Comparison of ENCODE assay signal across 22 cellular contexts in genomic region chr3:152104847-152105415, GRCh38.
A peak's percentile ranks its signal among the peaks of the same experiment; 100 is the strongest.
DNase-seq lines count a peak whose midpoint lies in the region; ATAC-seq and TF ChIP-seq lines count a peak whose summit lies in the region.
"Had no signal": no experiment of that assay in that cellular context is flagged by ENCODE, and none has a peak within 500 bp of the region (broad histone marks: within the 10 kb centered on the region; RNA-seq: fewer than 3 reads in every experiment).

No MANE protein-coding gene starts in this region.

- no peak overlapping the region for H3K4me3 Mint-ChIP-seq in endodermal cell
- H3K4me3 Mint-ChIP-seq: activated CD8-positive, alpha-beta T cell treated with anti-CD3 and anti-CD28 coated beads for 36 hours; CD4-positive, alpha-beta memory T cell; naive thymus-derived CD4-positive, alpha-beta T cell; T-cell had no signal

- H3K4me1 Mint-ChIP-seq in endodermal cell, result peaks cover 6% of the 10 kb centered on the region

- ATAC-seq in HG03354 (IDR thresholded peaks at IDR 0.05; ENCODE audit: poor library complexity, severe bottlenecking, unreplicated experiment), result no peak
- ATAC-seq: activated CD8-positive, alpha-beta T cell treated with anti-CD3 and anti-CD28 coated beads for 36 hours; esophagus mucosa; gastrocnemius medialis; naive thymus-derived CD4-positive, alpha-beta T cell; T-cell had no signal

- WGBS in endodermal cell (ENCODE audit: insufficient coverage in 1 of 2, insufficient read length in 1 of 2), 2 experiments, result 96 to 100% methylated on average over 2 to 3 of the region's 3 CpGs

- H3K9me3 ChIP-seq in neuron (ENCODE audit: low read length) (no peaks in the 10 kb centered on the region), right atrium auricular region (no peaks in the 10 kb centered on the region), endodermal cell (ENCODE audit: control insufficient read depth, low read length) (no peaks in the 10 kb centered on the region)
- H3K9me3 ChIP-seq: gastrocnemius medialis had no signal

- H3K36me3 Mint-ChIP-seq in endodermal cell (ENCODE audit: low read depth), result no peaks in the 10 kb centered on the region
- H3K36me3 Mint-ChIP-seq: CD4-positive, alpha-beta memory T cell; T-cell had no signal

- no peaks in the 10 kb centered on the region for H3K36me3 ChIP-seq in neuron (ENCODE audit: insufficient read depth, low read length)
- no peaks in the 10 kb centered on the region for H3K36me3 ChIP-seq in right atrium auricular region
- no peaks in the 10 kb centered on the region for H3K36me3 ChIP-seq in endodermal cell (ENCODE audit: control insufficient read depth, insufficient read depth, low read length)
- H3K36me3 ChIP-seq: gastrocnemius medialis, WERI-Rb-1 had no signal

- TF ChIP-seq CTCF in right atrium auricular region (IDR thresholded peaks at IDR 0.05) (no peak), coronary artery (IDR thresholded peaks at IDR 0.05) (no peak), endodermal cell (conservative IDR thresholded peaks at IDR 0.05) (no peak)

- H3K27ac ChIP-seq in right atrium auricular region (no peak overlapping the region), coronary artery (no peak overlapping the region), endodermal cell (ENCODE audit: low read depth, low read length) (no peak overlapping the region)
- H3K27ac ChIP-seq: gastrocnemius medialis, WERI-Rb-1 had no signal

- H3K27me3 Mint-ChIP-seq in endodermal cell (ENCODE audit: insufficient read depth), result no peaks in the 10 kb centered on the region
- H3K27me3 Mint-ChIP-seq: T-cell had no signal

- no peak overlapping the region for H3K9ac ChIP-seq in endodermal cell (ENCODE audit: extremely low read depth, low read length, poor library complexity, severe bottlenecking)

- no peaks in the 10 kb centered on the region for H3K27me3 ChIP-seq in neuron (ENCODE audit: insufficient read depth, low read length)
- no peaks in the 10 kb centered on the region for H3K27me3 ChIP-seq in right atrium auricular region
- no peaks in the 10 kb centered on the region for H3K27me3 ChIP-seq in endodermal cell (ENCODE audit: control insufficient read depth, insufficient read depth, low read length, poor library complexity, severe bottlenecking)
- H3K27me3 ChIP-seq: gastrocnemius medialis had no signal

- H3K9me3 Mint-ChIP-seq in endodermal cell, result no peaks in the 10 kb centered on the region
- H3K9me3 Mint-ChIP-seq: activated CD8-positive, alpha-beta T cell treated with anti-CD3 and anti-CD28 coated beads for 36 hours; CD4-positive, alpha-beta memory T cell; naive thymus-derived CD4-positive, alpha-beta T cell; T-cell had no signal

- no peak overlapping the region for H3K27ac Mint-ChIP-seq in endodermal cell
- H3K27ac Mint-ChIP-seq: activated CD8-positive, alpha-beta T cell treated with anti-CD3 and anti-CD28 coated beads for 36 hours; T-cell had no signal

- peak; percentile 66 for DNase-seq in GF-D8 (lab: John Stamatoyannopoulos, UW)
- DNase-seq in NOMO-1 (lab: John Stamatoyannopoulos, UW; ENCODE audit: unreplicated experiment in 2 of 2), result peak; percentile 55 to 91
- DNase-seq in UCSD-AML1 (lab: John Stamatoyannopoulos, UW; ENCODE audit: unreplicated experiment), result peak; percentile 11
- no peak for DNase-seq in right atrium auricular region (ENCODE audit: low spot score)
- no peak for DNase-seq in coronary artery (ENCODE audit: low spot score)
- DNase-seq in endodermal cell, result no peak
- DNase-seq: activated CD8-positive, alpha-beta T cell treated with anti-CD3 and anti-CD28 coated beads for 36 hours; activated T-cell treated with anti-CD3 and anti-CD28 coated beads, Interleukin-2, amount 50 U/mL, for 1 hour; CD4-positive, alpha-beta memory T cell; DMS53; gastrocnemius medialis; naive thymus-derived CD4-positive, alpha-beta T cell; NCI-H1417; NCI-H2107; NCI-H510A treated with DMSO at 0.1 percent for 48 hours; posterior cingulate gyrus; stimulated activated naive CD4-positive, alpha-beta T cell treated with Interleukin-2 at 50 U/mL for 16 hours; T-cell; WERI-Rb-1 had no signal

- H2AFZ ChIP-seq in neuron (ENCODE audit: low read depth, low read length), result peak overlapping the region; percentile 5

- no peak overlapping the region for H3K4me3 ChIP-seq in neuron (ENCODE audit: low read length)
- H3K4me3 ChIP-seq in right atrium auricular region, result no peak overlapping the region
- no peak overlapping the region for H3K4me3 ChIP-seq in coronary artery
- H3K4me3 ChIP-seq in endodermal cell (ENCODE audit: low read length), result no peak overlapping the region
- H3K4me3 ChIP-seq: gastrocnemius medialis had no signal

- H3K4me1 ChIP-seq in neuron (ENCODE audit: insufficient read depth, low read length), result no peaks in the 10 kb centered on the region
- no peaks in the 10 kb centered on the region for H3K4me1 ChIP-seq in right atrium auricular region
- H3K4me1 ChIP-seq in endodermal cell (ENCODE audit: control insufficient read depth, insufficient read depth, low read length), result no peaks in the 10 kb centered on the region
- H3K4me1 ChIP-seq: gastrocnemius medialis had no signal

Comparison
In these comparisons a context has a peak if more than half of its experiments do, and no peak if none do; other contexts are left out.
1. DNase-seq: peak in GF-D8 (single experiment), NOMO-1 (2 of 2) and UCSD-AML1 (single experiment); none in right atrium auricular region (single experiment), coronary artery (single experiment) and endodermal cell (single experiment).